In the genomic region with DNA sequence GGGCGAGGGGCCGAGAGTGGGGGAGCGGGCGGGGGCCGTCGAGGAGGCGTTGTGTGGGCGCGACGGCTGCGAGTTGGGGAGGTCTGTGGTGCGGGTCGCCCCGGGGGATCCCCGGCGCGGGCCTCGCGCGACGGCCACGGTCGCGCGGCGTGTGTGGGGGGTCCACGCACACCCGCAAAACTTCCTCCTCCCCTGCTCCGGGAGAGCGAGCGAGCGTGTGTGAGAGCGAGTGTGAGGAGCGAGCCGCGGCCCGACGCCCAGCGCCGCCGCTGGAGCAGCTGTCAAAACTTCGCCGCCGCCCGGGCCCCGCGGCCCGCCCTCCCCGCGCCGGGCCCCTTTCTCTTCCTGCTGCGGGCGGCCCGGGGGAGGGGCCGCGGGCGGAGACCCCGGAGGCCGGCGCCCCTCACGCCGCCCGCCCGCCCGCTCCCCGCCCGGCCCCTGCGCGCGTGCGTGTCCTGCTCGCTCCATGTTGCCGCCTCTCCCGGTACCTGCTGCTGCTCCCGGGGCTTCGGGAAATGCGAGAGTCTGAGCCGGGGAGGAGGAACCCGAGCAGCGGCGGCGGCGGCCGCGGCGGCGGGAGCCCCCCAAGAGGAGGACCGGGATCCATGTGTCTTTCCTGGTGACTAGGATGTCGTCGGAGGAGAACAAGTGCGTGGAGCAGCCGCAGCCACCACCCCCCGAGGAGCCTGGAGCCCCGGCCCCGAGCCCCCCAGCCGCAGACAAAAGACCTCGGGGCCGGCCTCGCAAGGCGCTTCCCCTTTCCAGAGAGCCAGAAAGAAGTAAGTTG, we compare ENCODE assay signal across 11 cellular contexts. TPM values are rescaled to one million over a fixed set of nuclear protein-coding genes. Genes with fewer than 3 reads are reported as not detected.
DNase-seq lines count a peak whose midpoint lies in the region; ATAC-seq and TF ChIP-seq lines count a peak whose summit lies in the region.
"Had no signal": no experiment of that assay in that cellular context is flagged by ENCODE, and none has a peak within 500 bp of the region (broad histone marks: within the 10 kb centered on the region; RNA-seq: fewer than 3 reads in every experiment).

No MANE protein-coding gene starts in this region.

- H3K27ac ChIP-seq in body of pancreas (peak overlapping the region in 1 of 4 donors; percentile 75), left lung (peak overlapping the region in 1 of 2 donors; percentile 28), thyroid gland (peak overlapping the region in 1 of 3 donors; percentile 73), mesendoderm (ENCODE audit: low read depth, low read length) (no peak overlapping the region)

- H3K56ac ChIP-seq in mesendoderm (ENCODE audit: low read length): no peak overlapping the region

- H2BK120ac ChIP-seq in mesendoderm (ENCODE audit: low read depth, low read length): no peak overlapping the region

- H4K8ac ChIP-seq in mesendoderm (ENCODE audit: low read depth, low read length): no peak overlapping the region

- H3K18ac ChIP-seq in mesendoderm (ENCODE audit: low read length): no peak overlapping the region

- H3K4me2 ChIP-seq in mesendoderm (ENCODE audit: low read length): no peak overlapping the region

- no peak for TF ChIP-seq POLR2A in body of pancreas (IDR thresholded peaks at IDR 0.05)
- TF ChIP-seq POLR2A in thyroid gland (IDR thresholded peaks at IDR 0.05): peak in 1 of 2 donors; percentile 15

- H3K23ac ChIP-seq in mesendoderm (ENCODE audit: low read length): no peak overlapping the region

- intact Hi-C loops in activated CD4-positive, alpha-beta T cell treated with anti-CD3 and anti-CD28 coated beads, Interleukin-2, amount 10 ng/mL, durations not matched to agents 24 days and 14 days (cut with micrococcal nuclease): no loop called here
- intact Hi-C loops in body of pancreas (cut with DNase I): no loop called here
- intact Hi-C loops in left lung (cut with DNase I): no loop called here
- intact Hi-C loops in thyroid gland (cut with DNase I): no loop called here

- H2BK5ac ChIP-seq in mesendoderm (ENCODE audit: low read length): no peak overlapping the region

- H3K4me1 Mint-ChIP-seq in activated CD4-positive, alpha-beta T cell treated with anti-CD3 and anti-CD28 coated beads, Interleukin-2, amount 10 ng/mL, durations not matched to agents 24 days and 14 days: peaks cover 2% of the 10 kb centered on the region
- H3K4me1 Mint-ChIP-seq in activated T-helper 17 cell treated with anti-CD3 and anti-CD28 coated beads, Interleukin-2, amount 50 U/mL, for 72 hours: no peaks in the 10 kb centered on the region

- H3K27me3 ChIP-seq in body of pancreas: peaks cover 0 to 4% of the 10 kb centered on the region in 2 donors
- peaks cover 45 to 95% of the 10 kb centered on the region in 2 donors for H3K27me3 ChIP-seq in left lung
- no peaks in the 10 kb centered on the region for H3K27me3 ChIP-seq in thyroid gland
- no peaks in the 10 kb centered on the region for H3K27me3 ChIP-seq in mesendoderm (ENCODE audit: insufficient read depth, low read length, poor library complexity)

- peak; percentile 57 for DNase-seq in activated CD4-positive, alpha-beta T cell treated with anti-CD3 and anti-CD28 coated beads, Interleukin-2, amount 10 ng/mL, durations not matched to agents 24 days and 14 days
- no peak for DNase-seq in activated CD4-positive, alpha-beta T cell treated with anti-CD3 and anti-CD28 coated beads for 1 hour
- DNase-seq in body of pancreas: peak in 2 of 4 donors; percentile 9 to 14
- DNase-seq in left lung: peak in 1 of 2 donors; percentile 83
- peak; percentile 22 to 44 for DNase-seq in thyroid gland
- DNase-seq in mesendoderm: no peak
- DNase-seq: AML-193, cortex of kidney, NCI-H187 had no signal

- H3K9me3 Mint-ChIP-seq in activated CD4-positive, alpha-beta T cell treated with anti-CD3 and anti-CD28 coated beads, Interleukin-2, amount 10 ng/mL, durations not matched to agents 24 days and 14 days: peaks cover 7% of the 10 kb centered on the region
- peaks cover 3% of the 10 kb centered on the region for H3K9me3 Mint-ChIP-seq in activated T-helper 17 cell treated with anti-CD3 and anti-CD28 coated beads, Interleukin-2, amount 50 U/mL, for 72 hours

- H3K4me1 ChIP-seq in body of pancreas (no peaks in the 10 kb centered on the region), left lung (no peaks in the 10 kb centered on the region), thyroid gland (no peaks in the 10 kb centered on the region), mesendoderm (ENCODE audit: control insufficient read depth, low read depth, low read length) (no peaks in the 10 kb centered on the region)

- H3K4ac ChIP-seq in mesendoderm (ENCODE audit: low read depth, low read length): no peak overlapping the region

- ATAC-seq in body of pancreas (peak; percentile 43), left lung (peak; percentile 36), HG03460 (IDR thresholded peaks at IDR 0.05; ENCODE audit: unreplicated experiment) (no peak)
- no peak for ATAC-seq in activated T-helper 17 cell treated with anti-CD3 and anti-CD28 coated beads, Interleukin-2, amount 50 U/mL, for 72 hours (replicated peaks)

- H3K4me3 ChIP-seq in body of pancreas (no peak overlapping the region), left lung (peak overlapping the region in 1 of 2 donors; percentile 44), thyroid gland (replicated peaks in 1 of 3) (peak overlapping the region in 1 of 3 donors; percentile 38), mesendoderm (ENCODE audit: low read length) (no peak overlapping the region)

- no peaks in the 10 kb centered on the region for H3K36me3 Mint-ChIP-seq in activated CD4-positive, alpha-beta T cell treated with anti-CD3 and anti-CD28 coated beads, Interleukin-2, amount 10 ng/mL, durations not matched to agents 24 days and 14 days (ENCODE audit: low read depth)
- H3K36me3 Mint-ChIP-seq in activated T-helper 17 cell treated with anti-CD3 and anti-CD28 coated beads, Interleukin-2, amount 50 U/mL, for 72 hours (ENCODE audit: low read depth): peaks cover 6% of the 10 kb centered on the region

- H3K36me3 ChIP-seq in body of pancreas (replicated peaks in 1 of 2; ENCODE audit: insufficient read depth in 1 of 2, low read depth in 2 of 2) (no peaks in the 10 kb centered on the region), left lung (no peaks in the 10 kb centered on the region), thyroid gland (no peaks in the 10 kb centered on the region), mesendoderm (ENCODE audit: control insufficient read depth, insufficient read depth, low read length) (no peaks in the 10 kb centered on the region)

- H4K5ac ChIP-seq in mesendoderm (ENCODE audit: low read length): no peak overlapping the region

- peaks cover 34% of the 10 kb centered on the region for H3K27me3 Mint-ChIP-seq in activated CD4-positive, alpha-beta T cell treated with anti-CD3 and anti-CD28 coated beads, Interleukin-2, amount 10 ng/mL, durations not matched to agents 24 days and 14 days
- H3K27me3 Mint-ChIP-seq in activated T-helper 17 cell treated with anti-CD3 and anti-CD28 coated beads, Interleukin-2, amount 50 U/mL, for 72 hours: peaks cover 26% of the 10 kb centered on the region

- H2AK5ac ChIP-seq in mesendoderm (ENCODE audit: low read length): no peak overlapping the region

- no peak overlapping the region for H2BK15ac ChIP-seq in mesendoderm (replicated peaks; ENCODE audit: low read depth)

- WGBS in body of pancreas, 2 donors: 0 to 1% methylated on average over 4 to 72 of the region's 100 CpGs
- no CpG with 5 or more reads among the region's 100 CpGs for WGBS in thyroid gland, 2 donors
- no CpG with 5 or more reads among the region's 100 CpGs for WGBS in mesendoderm (ENCODE audit: extremely low coverage, insufficient coverage, low lambda C conversion rate)

- no peaks in the 10 kb centered on the region for H3K79me1 ChIP-seq in mesendoderm (ENCODE audit: low read length)

- no peak overlapping the region for H3K27ac Mint-ChIP-seq in activated CD4-positive, alpha-beta T cell treated with anti-CD3 and anti-CD28 coated beads, Interleukin-2, amount 10 ng/mL, durations not matched to agents 24 days and 14 days
- H3K27ac Mint-ChIP-seq in activated T-helper 17 cell treated with anti-CD3 and anti-CD28 coated beads, Interleukin-2, amount 50 U/mL, for 72 hours: no peak overlapping the region

- H3K4me3 Mint-ChIP-seq in activated CD4-positive, alpha-beta T cell treated with anti-CD3 and anti-CD28 coated beads, Interleukin-2, amount 10 ng/mL, durations not matched to agents 24 days and 14 days: peak overlapping the region; percentile 32
- H3K4me3 Mint-ChIP-seq in activated T-helper 17 cell treated with anti-CD3 and anti-CD28 coated beads, Interleukin-2, amount 50 U/mL, for 72 hours: no peak overlapping the region

- H3K9me3 ChIP-seq in body of pancreas (peaks cover 0 to 5% (median 0%) of the 10 kb centered on the region in 3 donors), left lung (no peaks in the 10 kb centered on the region), thyroid gland (no peaks in the 10 kb centered on the region)

- TF ChIP-seq CTCF in body of pancreas (IDR thresholded peaks at IDR 0.05) (no peak), left lung (IDR thresholded peaks at IDR 0.05) (no peak), thyroid gland (IDR thresholded peaks at IDR 0.05) (no peak)

- no peak overlapping the region for H3K9ac ChIP-seq in mesendoderm (ENCODE audit: low read length)

- no peaks in the 10 kb centered on the region for H3K79me2 ChIP-seq in mesendoderm (ENCODE audit: control insufficient read depth, insufficient read depth, low read length)

RNA-seq across cellular contexts. Expression of a gene that starts 9.0 kb away (rescaled TPM):
- total RNA-seq in activated CD4-positive, alpha-beta T cell treated with anti-CD3 and anti-CD28 coated beads, Interleukin-2, amount 10 ng/mL, durations not matched to agents 24 days and 14 days: not detected in 2 replicates
- not detected for total RNA-seq in body of pancreas
- total RNA-seq in left lung: not detected
- not detected for total RNA-seq in thyroid gland
- polyA plus RNA-seq in mesendoderm (2013, experiment 1 of 2): not detected
- not detected for polyA plus RNA-seq in mesendoderm (2013, experiment 2 of 2)
- not detected for total RNA-seq in activated T-helper 17 cell treated with anti-CD3 and anti-CD28 coated beads, Interleukin-2, amount 50 U/mL, for 72 hours

Comparison
In these comparisons a context has a peak if more than half of its experiments do, and no peak if none do; other contexts are left out.
1. DNase-seq: peak in activated CD4-positive, alpha-beta T cell treated with anti-CD3 and anti-CD28 coated beads, Interleukin-2, amount 10 ng/mL, durations not matched to agents 24 days and 14 days (single experiment) and thyroid gland (2 of 2); none in activated CD4-positive, alpha-beta T cell treated with anti-CD3 and anti-CD28 coated beads for 1 hour (single experiment) and mesendoderm (single experiment).
2. ATAC-seq: peak in body of pancreas (single experiment) and left lung (single experiment); none in activated T-helper 17 cell treated with anti-CD3 and anti-CD28 coated beads, Interleukin-2, amount 50 U/mL, for 72 hours (single experiment) and HG03460 (single experiment).